In the genomic region with DNA sequence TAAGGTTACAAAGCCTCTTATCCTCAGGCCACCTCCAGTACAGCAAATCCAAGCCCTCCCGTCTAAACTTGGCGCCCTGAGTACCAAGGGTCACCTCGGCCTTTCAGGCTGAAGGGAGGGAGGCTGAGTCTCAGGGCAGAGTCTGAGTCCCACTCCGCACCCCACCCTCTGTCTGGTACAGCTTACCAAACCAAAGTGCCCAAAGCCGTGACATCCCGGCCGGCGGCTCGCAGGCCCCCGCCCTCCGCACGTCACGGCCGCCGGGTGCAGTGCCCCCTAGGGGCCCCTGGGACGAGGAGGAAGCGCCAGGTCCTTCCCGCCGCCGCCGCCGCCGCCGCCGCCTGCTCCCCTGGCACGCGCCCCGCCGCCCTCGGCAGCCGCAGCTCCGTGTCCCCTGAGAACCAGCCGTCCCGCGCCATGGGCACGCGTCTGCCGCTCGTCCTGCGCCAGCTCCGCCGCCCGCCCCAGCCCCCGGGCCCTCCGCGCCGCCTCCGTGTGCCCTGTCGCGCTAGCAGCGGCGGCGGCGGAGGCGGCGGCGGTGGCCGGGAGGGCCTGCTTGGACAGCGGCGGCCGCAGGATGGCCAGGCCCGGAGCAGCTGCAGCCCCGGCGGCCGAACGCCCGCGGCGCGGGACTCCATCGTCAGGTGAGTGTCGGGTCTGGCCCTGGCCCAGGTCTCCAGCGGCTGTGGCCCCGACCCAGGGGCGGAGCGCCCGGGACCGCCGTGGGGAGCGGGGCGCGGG, we compare ENCODE assay signal across 8 cellular contexts. TPM values are rescaled to one million over a fixed set of nuclear protein-coding genes. Genes with fewer than 3 reads are reported as not detected.
DNase-seq lines count a peak whose midpoint lies in the region; ATAC-seq and TF ChIP-seq lines count a peak whose summit lies in the region.

A gene (plus strand): TSS at position 297 of the 741 bp plus-strand sequence. CDS start 121 bp downstream, at position 418.

- TF ChIP-seq RAD21 in Ishikawa (IDR thresholded peaks at IDR 0.05; ENCODE audit: low read depth) = peak; percentile 30; the same call in 1 of the 2 replicates

- ATAC-seq in GM21576 (IDR thresholded peaks at IDR 0.05; ENCODE audit: unreplicated experiment) = peak; percentile 77
- peak; percentile 68 for ATAC-seq in Right ventricle myocardium inferior

- no peaks in the 10 kb centered on the region for H3K9me3 Mint-ChIP-seq in activated naive CD8-positive, alpha-beta T cell treated with anti-CD3 and anti-CD28 coated beads for 36 hours

- H3K27me3 ChIP-seq in parathyroid adenoma (ENCODE audit: control insufficient read depth, insufficient read depth, low read length) (no peaks in the 10 kb centered on the region), tibial nerve (no peaks in the 10 kb centered on the region)

- H3K4me3 Mint-ChIP-seq in activated naive CD8-positive, alpha-beta T cell treated with anti-CD3 and anti-CD28 coated beads for 36 hours = peak within 1 kb of the TSS; percentile 99

- TF ChIP-seq EP300 in Ishikawa (IDR thresholded peaks at IDR 0.05; ENCODE audit: borderline replicate concordance) (no peak), tibial nerve (IDR thresholded peaks at IDR 0.05) (peak in 1 of 2 donors; percentile 63)

- H3K9me3 ChIP-seq in parathyroid adenoma (ENCODE audit: control insufficient read depth, low read length) (no peaks in the 10 kb centered on the region), tibial nerve (no peaks in the 10 kb centered on the region)

- 1 to 5% methylated on average over 4 to 47 of the region's 82 CpGs for WGBS in tibial nerve, 2 donors

- TF ChIP-seq CTCF in parathyroid adenoma (IDR thresholded peaks at IDR 0.05) (peak; percentile 62), tibial nerve (IDR thresholded peaks at IDR 0.05) (peak; percentile 55 to 73 (median 70))

- peaks cover 22% of the 10 kb centered on the region for H3K36me3 Mint-ChIP-seq in activated naive CD8-positive, alpha-beta T cell treated with anti-CD3 and anti-CD28 coated beads for 36 hours

- peak within 1 kb of the TSS; percentile 46 for H3K4me3 ChIP-seq in parathyroid adenoma (ENCODE audit: low read depth, low read length)
- H3K4me3 ChIP-seq in tibial nerve = peak within 1 kb of the TSS; percentile 49 to 97 (median 64)

- no peak within 1 kb of the TSS for H3K9ac ChIP-seq in parathyroid adenoma

- intact Hi-C loops in Right ventricle myocardium inferior (cut with DNase I) = no loop called here

- TF ChIP-seq POLR2A in tibial nerve (IDR thresholded peaks at IDR 0.05) = peak; percentile 24 to 48

- peaks cover 29% of the 10 kb centered on the region for H3K27me3 Mint-ChIP-seq in activated naive CD8-positive, alpha-beta T cell treated with anti-CD3 and anti-CD28 coated beads for 36 hours

- DNase-seq in ELF-1 (ENCODE audit: low read depth, low spot score) (peak; percentile 86), SKM-1 treated with dmso at 0.1 percent for 144 hours (lab: John Stamatoyannopoulos, UW; ENCODE audit: unreplicated experiment) (peak; percentile 70), Right ventricle myocardium inferior (ENCODE audit: missing footprints) (peak; percentile 86), tibial nerve (ENCODE audit: low spot score in 2 of 2) (peak; percentile 38 to 41)
- DNase-seq in activated naive CD8-positive, alpha-beta T cell treated with anti-CD3 and anti-CD28 coated beads for 36 hours = peak; percentile 85

- peak within 1 kb of the TSS; percentile 93 for H3K27ac Mint-ChIP-seq in activated naive CD8-positive, alpha-beta T cell treated with anti-CD3 and anti-CD28 coated beads for 36 hours

- H3K4me1 Mint-ChIP-seq in activated naive CD8-positive, alpha-beta T cell treated with anti-CD3 and anti-CD28 coated beads for 36 hours = peaks cover 20% of the 10 kb centered on the region

- H3K4me1 ChIP-seq in parathyroid adenoma (no peaks in the 10 kb centered on the region), tibial nerve (peaks cover 0 to 15% (median 1%) of the 10 kb centered on the region in 4 donors)

- H3K36me3 ChIP-seq in parathyroid adenoma (ENCODE audit: control insufficient read depth, insufficient read depth, low read length) = no peaks in the 10 kb centered on the region
- no peaks in the 10 kb centered on the region for H3K36me3 ChIP-seq in tibial nerve

- peak within 1 kb of the TSS; percentile 89 for H2AFZ ChIP-seq in parathyroid adenoma

- H3K27ac ChIP-seq in parathyroid adenoma (peak within 1 kb of the TSS; percentile 45), tibial nerve (peak within 1 kb of the TSS; percentile 82 to 97 (median 86))

- peak within 1 kb of the TSS; percentile 91 for H3K4me2 ChIP-seq in parathyroid adenoma (ENCODE audit: low read length)

- H3K79me2 ChIP-seq in parathyroid adenoma = no peaks in the 10 kb centered on the region

TF ChIP-seq in Ishikawa, 13 proteins besides CTCF, POLR2A, EP300 and RAD21:
- TF ChIP-seq, protein P1, sequence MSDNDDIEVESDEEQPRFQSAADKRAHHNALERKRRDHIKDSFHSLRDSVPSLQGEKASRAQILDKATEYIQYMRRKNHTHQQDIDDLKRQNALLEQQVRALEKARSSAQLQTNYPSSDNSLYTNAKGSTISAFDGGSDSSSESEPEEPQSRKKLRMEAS (IDR thresholded peaks at IDR 0.05) = peak; percentile 46; the same call in 1 of the 2 replicates
- TF ChIP-seq TAF1 (IDR thresholded peaks at IDR 0.05; ENCODE audit: low read depth) (peak; percentile 67; the same call in 1 of the 2 replicates), TEAD4 (IDR thresholded peaks at IDR 0.05) (no peak), ZBTB7A (IDR thresholded peaks at IDR 0.05; ENCODE audit: low read depth) (no peak), CREB1 (IDR thresholded peaks at IDR 0.05; ENCODE audit: low read depth) (0 out of 2 replicates have a peak, but pooled peaks have one; percentile 36), TCF12 (IDR thresholded peaks at IDR 0.05; ENCODE audit: low read depth) (no peak), NFIC (IDR thresholded peaks at IDR 0.05) (peak; percentile 17; the same call in 1 of the 2 replicates), CEBPB (IDR thresholded peaks at IDR 0.05) (peak; percentile 8; the same call in 1 of the 2 replicates), FOXM1 (IDR thresholded peaks at IDR 0.05; ENCODE audit: borderline replicate concordance, low read depth) (no peak), EGR1 (IDR thresholded peaks at IDR 0.05) (no peak), YY1 (IDR thresholded peaks at IDR 0.05; ENCODE audit: low read depth) (no peak; the same call in 1 of the 2 replicates)
- TF ChIP-seq, protein P2, sequence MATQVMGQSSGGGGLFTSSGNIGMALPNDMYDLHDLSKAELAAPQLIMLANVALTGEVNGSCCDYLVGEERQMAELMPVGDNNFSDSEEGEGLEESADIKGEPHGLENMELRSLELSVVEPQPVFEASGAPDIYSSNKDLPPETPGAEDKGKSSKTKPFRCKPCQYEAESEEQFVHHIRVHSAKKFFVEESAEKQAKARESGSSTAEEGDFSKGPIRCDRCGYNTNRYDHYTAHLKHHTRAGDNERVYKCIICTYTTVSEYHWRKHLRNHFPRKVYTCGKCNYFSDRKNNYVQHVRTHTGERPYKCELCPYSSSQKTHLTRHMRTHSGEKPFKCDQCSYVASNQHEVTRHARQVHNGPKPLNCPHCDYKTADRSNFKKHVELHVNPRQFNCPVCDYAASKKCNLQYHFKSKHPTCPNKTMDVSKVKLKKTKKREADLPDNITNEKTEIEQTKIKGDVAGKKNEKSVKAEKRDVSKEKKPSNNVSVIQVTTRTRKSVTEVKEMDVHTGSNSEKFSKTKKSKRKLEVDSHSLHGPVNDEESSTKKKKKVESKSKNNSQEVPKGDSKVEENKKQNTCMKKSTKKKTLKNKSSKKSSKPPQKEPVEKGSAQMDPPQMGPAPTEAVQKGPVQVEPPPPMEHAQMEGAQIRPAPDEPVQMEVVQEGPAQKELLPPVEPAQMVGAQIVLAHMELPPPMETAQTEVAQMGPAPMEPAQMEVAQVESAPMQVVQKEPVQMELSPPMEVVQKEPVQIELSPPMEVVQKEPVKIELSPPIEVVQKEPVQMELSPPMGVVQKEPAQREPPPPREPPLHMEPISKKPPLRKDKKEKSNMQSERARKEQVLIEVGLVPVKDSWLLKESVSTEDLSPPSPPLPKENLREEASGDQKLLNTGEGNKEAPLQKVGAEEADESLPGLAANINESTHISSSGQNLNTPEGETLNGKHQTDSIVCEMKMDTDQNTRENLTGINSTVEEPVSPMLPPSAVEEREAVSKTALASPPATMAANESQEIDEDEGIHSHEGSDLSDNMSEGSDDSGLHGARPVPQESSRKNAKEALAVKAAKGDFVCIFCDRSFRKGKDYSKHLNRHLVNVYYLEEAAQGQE (IDR thresholded peaks at IDR 0.05; ENCODE audit: low read depth) = no peak
- TF ChIP-seq, protein P3, sequence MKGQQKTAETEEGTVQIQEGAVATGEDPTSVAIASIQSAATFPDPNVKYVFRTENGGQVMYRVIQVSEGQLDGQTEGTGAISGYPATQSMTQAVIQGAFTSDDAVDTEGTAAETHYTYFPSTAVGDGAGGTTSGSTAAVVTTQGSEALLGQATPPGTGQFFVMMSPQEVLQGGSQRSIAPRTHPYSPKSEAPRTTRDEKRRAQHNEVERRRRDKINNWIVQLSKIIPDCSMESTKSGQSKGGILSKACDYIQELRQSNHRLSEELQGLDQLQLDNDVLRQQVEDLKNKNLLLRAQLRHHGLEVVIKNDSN (IDR thresholded peaks at IDR 0.05) = no peak

RNA-seq across cellular contexts. Expression of the gene that starts here (rescaled TPM):
- total RNA-seq in activated naive CD8-positive, alpha-beta T cell treated with anti-CD3 and anti-CD28 coated beads for 36 hours = 100 to 1,000 TPM; 138 to 155 TPM
- 3.4 TPM for total RNA-seq in Right ventricle myocardium inferior
- 10 to 100 TPM in 3 of 4 donors, 1 to 10 TPM in 1; 8.4 to 35.1 (median 13.1) TPM for total RNA-seq in tibial nerve

Comparison
In these comparisons a context has a peak if more than half of its experiments do, and no peak if none do; other contexts are left out.
1. Peak in every context shown above with its lines: DNase-seq, ATAC-seq, H3K4me3 ChIP-seq and H3K27ac ChIP-seq.